ENCODE assay signal across 10 cellular contexts in genomic region chr1:234564035-234565029, GRCh38. TPM values are rescaled to one million over a fixed set of nuclear protein-coding genes. Genes with fewer than 3 reads are reported as not detected.
DNase-seq lines count a peak whose midpoint lies in the region; ATAC-seq and TF ChIP-seq lines count a peak whose summit lies in the region.
"Had no signal": no experiment of that assay in that cellular context is flagged by ENCODE, and none has a peak within 500 bp of the region (broad histone marks: within the 10 kb centered on the region; RNA-seq: fewer than 3 reads in every experiment).

No MANE protein-coding gene starts in this region.

- H3K4me3 ChIP-seq in PC-3 (ENCODE audit: low read length), result peak overlapping the region; percentile 40; the same call in 1 of the 2 replicates
- H3K4me3 ChIP-seq in esophagus squamous epithelium, result no peak overlapping the region
- no peak overlapping the region for H3K4me3 ChIP-seq in retinal pigment epithelial cell (ENCODE audit: low read length)

- peaks cover 5% of the 10 kb centered on the region for H3F3A ChIP-seq in PC-3 (ENCODE audit: low read length, unreplicated experiment)

- H3K27me3 ChIP-seq in PC-3 (ENCODE audit: low read length), result no peaks in the 10 kb centered on the region
- H3K27me3 ChIP-seq in esophagus squamous epithelium, result no peaks in the 10 kb centered on the region

- H3K9me3 ChIP-seq in PC-3 (ENCODE audit: low read length), result no peaks in the 10 kb centered on the region
- H3K9me3 ChIP-seq in esophagus squamous epithelium, result no peaks in the 10 kb centered on the region

- no peaks in the 10 kb centered on the region for H3K36me3 ChIP-seq in PC-3 (ENCODE audit: low read depth, low read length)
- no peaks in the 10 kb centered on the region for H3K36me3 ChIP-seq in esophagus squamous epithelium

- POLR2A ChIA-PET in PC-3 (lab: Charles Lee; ENCODE audit: unreplicated experiment), result no interaction called here

- H3K4me2 ChIP-seq in PC-3 (ENCODE audit: low read length), result peak overlapping the region; percentile 70

- H3K4me1 ChIP-seq in PC-3 (ENCODE audit: insufficient read depth, low read length) (peaks cover 22% of the 10 kb centered on the region), esophagus squamous epithelium (peaks cover 6 to 44% (median 7%) of the 10 kb centered on the region in 3 donors)

- peak; percentile 98 for ATAC-seq in PC-3
- ATAC-seq in GM19397 (IDR thresholded peaks at IDR 0.05; ENCODE audit: unreplicated experiment), result no peak
- ATAC-seq: activated CD4-positive, CD25-positive, alpha-beta regulatory T cell treated with anti-CD3 and anti-CD28 coated beads, Interleukin-2, amount 50 U/mL, for 24 hours had no signal

- intact Hi-C loops in PC-3 (cut with micrococcal nuclease), result no loop called here
- intact Hi-C loops in esophagus squamous epithelium (cut with DNase I), result no loop called here

- H3K27ac ChIP-seq in PC-3 (ENCODE audit: low read length), result peak overlapping the region; percentile 59
- H3K27ac ChIP-seq in esophagus squamous epithelium, result peak overlapping the region; percentile 28 to 79 (median 70)

- 33 to 47% methylated on average over 7 of the region's 7 CpGs for WGBS in esophagus squamous epithelium, 2 donors

- CTCF ChIA-PET in PC-3 (lab: Charles Lee), result no interaction called here

- no peak for TF ChIP-seq POLR2A in esophagus squamous epithelium (IDR thresholded peaks at IDR 0.05)

- H2AFZ ChIP-seq in PC-3 (ENCODE audit: low read length), result no peak overlapping the region

- H3K9ac ChIP-seq in PC-3 (ENCODE audit: low read length), result no peak overlapping the region

- no peaks in the 10 kb centered on the region for H3K79me2 ChIP-seq in PC-3 (ENCODE audit: low read length)

- H3K9me2 ChIP-seq in PC-3 (replicated peaks; ENCODE audit: low read length), result no peaks in the 10 kb centered on the region

- no peaks in the 10 kb centered on the region for H4K20me1 ChIP-seq in PC-3 (ENCODE audit: low read length)

- TF ChIP-seq CTCF in PC-3 (conservative IDR thresholded peaks at IDR 0.05; ENCODE audit: low read depth, low read length) (no peak), esophagus squamous epithelium (IDR thresholded peaks at IDR 0.05) (peak in 1 of 6 experiments; percentile 17), retinal pigment epithelial cell (conservative IDR thresholded peaks at IDR 0.05; ENCODE audit: low read depth, low read length) (no peak)

- DNase-seq in H4 (ENCODE audit: low spot score), result peak; percentile 75
- peak; percentile 94 for DNase-seq in PC-3
- no peak for DNase-seq in esophagus squamous epithelium (lab: John Stamatoyannopoulos, UW)
- DNase-seq in retinal pigment epithelial cell (ENCODE audit: low read depth), result peak; percentile 73
- DNase-seq in NCI-H526 (lab: John Stamatoyannopoulos, UW), result no peak
- DNase-seq in NOMO-1 treated with DMSO at 0.1 percent for 48 hours (lab: John Stamatoyannopoulos, UW; ENCODE audit: unreplicated experiment), result no peak
- no peak for DNase-seq in NCI-H345 (lab: John Stamatoyannopoulos, UW)
- DNase-seq: NCI-H2171 treated with DMSO at 0.1 percent for 48 hours had no signal

- BruUV-seq in PC-3 (replicated peaks; lab: Mats Ljungman, UMichigan), result no TSS peak

RNA-seq across cellular contexts. Expression of gene IRF2BP2, which starts 45.6 kb away (rescaled TPM):
- 34.3 and 43.4 TPM in 2 replicates for total RNA-seq in H4 (2014; rRNA removed; shearing (Covaris generic))
- total RNA-seq in PC-3 (2014; rRNA removed) (78.8 and 102 TPM in 2 replicates), esophagus squamous epithelium (10 to 100 TPM; 52.5 to 66.8 (median 57.6) TPM)

Comparison
In these comparisons a context has a peak if more than half of its experiments do, and no peak if none do; other contexts are left out.
1. DNase-seq: peak in H4 (single experiment), PC-3 (single experiment) and retinal pigment epithelial cell (single experiment); none in esophagus squamous epithelium (single experiment), NCI-H526 (0 of 2), NOMO-1 treated with DMSO at 0.1 percent for 48 hours (single experiment) and NCI-H345 (single experiment).